In the genomic region with DNA sequence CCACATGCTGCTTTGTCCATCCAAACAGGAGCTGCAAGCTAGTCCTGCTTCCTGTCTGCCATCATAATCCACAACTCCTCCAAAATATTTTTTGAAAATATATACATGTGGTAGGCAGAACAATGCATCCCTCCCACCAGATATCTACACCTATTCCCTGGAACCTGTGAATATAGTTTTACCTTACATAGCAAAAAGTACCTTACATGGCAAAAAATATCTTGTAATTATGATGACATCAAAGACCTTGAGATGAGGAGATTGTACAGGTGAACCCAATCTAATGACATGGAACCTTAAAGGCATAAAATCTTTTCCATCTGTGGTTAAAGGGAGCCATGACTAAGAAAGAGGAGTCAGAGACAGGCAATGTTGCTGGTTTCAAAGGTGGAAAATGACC, we compare ENCODE assay signal across 29 cellular contexts.
"Had no signal": no experiment of that assay in that cellular context is flagged by ENCODE, and none has a peak within 500 bp of the region (broad histone marks: within the 10 kb centered on the region; RNA-seq: fewer than 3 reads in every experiment).

No MANE protein-coding gene starts in this region.

- H3K4me3 ChIP-seq: Peyer's patch, SJSA1 had no signal

- H3K4me2 ChIP-seq: SK-N-SH had no signal

- H3K27me3 ChIP-seq: Peyer's patch, SJSA1 had no signal

- H3K9ac ChIP-seq: SK-N-SH had no signal

- DNase-seq: Kasumi-1, MM.1S, MV-4-11, NCI-H1092, NCI-H1105, NCI-H1417 treated with DMSO at 0.1 percent for 48 hours, NCI-H1436 treated with DMSO at 0.1 percent for 48 hours, NCI-H1694 treated with DMSO at 0.1 percent for 48 hours, NCI-H187 treated with DMSO at 0.1 percent for 48 hours, NCI-H2029, NCI-H2081, NCI-H2227 treated with DMSO at 0.1 percent for 48 hours, NCI-H345, NCI-H446, NCI-H510A treated with DMSO at 0.1 percent for 48 hours, NCI-H524 treated with DMSO at 0.1 percent for 48 hours, NCI-H526 treated with DMSO at 0.1 percent for 48 hours, NCI-H774, OCI-M1, PC-3, Peyer's patch, Right ventricle myocardium superior, RPMI8226, SHP77 treated with DMSO at 0.1 percent for 48 hours, SK-N-SH, SW 1271, T-helper 1 cell had no signal

- H3K9me3 ChIP-seq: Peyer's patch, SK-N-SH had no signal

- H3K9me3 Mint-ChIP-seq: T-helper 1 cell treated with Interleukin-12 subunit alpha and Interleukin-12 subunit beta and Interleukin-4 antibody, amounts not matched to agents 30 μg/mL and 1 μg/mL, for 36 hours had no signal

- H3K27ac ChIP-seq: Peyer's patch, SJSA1 had no signal

- H3K4me1 ChIP-seq: Peyer's patch, SJSA1 had no signal

- H3K27ac Mint-ChIP-seq: T-helper 1 cell treated with Interleukin-12 subunit alpha and Interleukin-12 subunit beta and Interleukin-4 antibody, amounts not matched to agents 30 μg/mL and 1 μg/mL, for 36 hours had no signal

- H3K36me3 ChIP-seq: Peyer's patch, SJSA1 had no signal

- H3K4me3 Mint-ChIP-seq: T-helper 1 cell treated with Interleukin-12 subunit alpha and Interleukin-12 subunit beta and Interleukin-4 antibody, amounts not matched to agents 30 μg/mL and 1 μg/mL, for 36 hours had no signal

- ATAC-seq: PC-3 had no signal
